In the genomic region with DNA sequence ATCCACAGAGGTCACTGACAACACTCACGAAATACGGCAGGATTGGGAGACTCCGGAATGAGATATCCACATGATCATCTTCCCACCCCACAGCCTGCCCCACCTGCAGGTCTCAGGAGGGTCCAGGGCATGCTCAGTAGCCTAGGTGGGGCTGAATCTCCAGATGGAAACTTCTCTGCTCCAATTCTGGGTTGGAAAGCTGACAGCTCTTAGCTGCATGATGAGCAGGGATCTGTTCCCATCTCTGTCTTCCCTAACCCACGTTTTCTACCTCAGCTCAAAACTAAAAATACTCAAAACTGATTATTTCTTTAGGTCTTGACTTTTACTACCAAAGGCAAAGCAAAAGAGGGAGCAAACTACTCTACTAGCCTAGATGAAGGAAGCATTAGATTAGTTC, we compare ENCODE assay signal across 15 cellular contexts.
DNase-seq lines count a peak whose midpoint lies in the region; ATAC-seq and TF ChIP-seq lines count a peak whose summit lies in the region.
"Had no signal": no experiment of that assay in that cellular context is flagged by ENCODE, and none has a peak within 500 bp of the region (broad histone marks: within the 10 kb centered on the region; RNA-seq: fewer than 3 reads in every experiment).

No MANE protein-coding gene starts in this region.

- TF ChIP-seq CTCF in right atrium auricular region (IDR thresholded peaks at IDR 0.05), result no peak
- no peak for TF ChIP-seq CTCF in sigmoid colon (IDR thresholded peaks at IDR 0.05)
- no peak for TF ChIP-seq CTCF in CD14-positive monocyte (IDR thresholded peaks at IDR 0.05)

- H3K36me3 Mint-ChIP-seq in CD14-positive monocyte, result no peaks in the 10 kb centered on the region

- WGBS in sigmoid colon, 2 donors, result 88 to 93% methylated on average over 4 of the region's 4 CpGs

- no peaks in the 10 kb centered on the region for H3K9me3 Mint-ChIP-seq in CD14-positive monocyte

- intact Hi-C loops in left cardiac atrium (cut with DNase I), result no loop called here
- intact Hi-C loops in sigmoid colon (cut with DNase I), result no loop called here
- intact Hi-C loops in CD14-positive monocyte (cut with micrococcal nuclease), result no loop called here

- TF ChIP-seq EP300 in sigmoid colon (IDR thresholded peaks at IDR 0.05), result no peak

- H3K36me3 ChIP-seq in right atrium auricular region (peaks cover 43% of the 10 kb centered on the region), sigmoid colon (peaks cover 6 to 49% (median 16%) of the 10 kb centered on the region in 4 donors)

- H3K27me3 ChIP-seq in right atrium auricular region, result no peaks in the 10 kb centered on the region
- H3K27me3 ChIP-seq in sigmoid colon, result no peaks in the 10 kb centered on the region

- H3K9me3 ChIP-seq in right atrium auricular region, result no peaks in the 10 kb centered on the region
- no peaks in the 10 kb centered on the region for H3K9me3 ChIP-seq in sigmoid colon
- H3K9me3 ChIP-seq: A549 had no signal

- ATAC-seq in left cardiac atrium, result no peak
- ATAC-seq: A549, K562 had no signal

- no peak overlapping the region for H3K4me3 Mint-ChIP-seq in CD14-positive monocyte

- H3K4me1 ChIP-seq in right atrium auricular region, result peaks cover 0 to 78% of the 10 kb centered on the region in 2 donors
- H3K4me1 ChIP-seq in sigmoid colon, result peaks cover 0 to 100% (median 99%) of the 10 kb centered on the region in 4 donors

- H3K4me1 Mint-ChIP-seq in CD14-positive monocyte, result no peaks in the 10 kb centered on the region

- no peak for TF ChIP-seq POLR2A in sigmoid colon (IDR thresholded peaks at IDR 0.05)

- H3K27ac ChIP-seq in right atrium auricular region, result peak overlapping the region; percentile 31 to 96
- H3K27ac ChIP-seq in sigmoid colon, result peak overlapping the region; percentile 84 to 98 (median 90)
- H3K27ac ChIP-seq: A549, C4-2B had no signal

- H3K27me3 Mint-ChIP-seq in CD14-positive monocyte (ENCODE audit: low read depth in 3 of 3), result peaks cover 0 to 2% (median 2%) of the 10 kb centered on the region in 3 donors

- no peak overlapping the region for H3K4me3 ChIP-seq in right atrium auricular region
- no peak overlapping the region for H3K4me3 ChIP-seq in sigmoid colon
- H3K4me3 ChIP-seq: A549, K562 had no signal

- DNase-seq in right atrium auricular region (ENCODE audit: low spot score) (no peak), left cardiac atrium (no peak), cerebellar cortex (ENCODE audit: low spot score) (peak; percentile 48), sigmoid colon (no peak), DMS 273 treated with DMSO at 0.1 percent for 48 hours (lab: John Stamatoyannopoulos, UW) (no peak), CD14-positive monocyte (ENCODE audit: low spot score) (no peak), DMS 273 (lab: John Stamatoyannopoulos, UW; ENCODE audit: unreplicated experiment) (no peak)
- DNase-seq: DMS153, NCI-H1048, NCI-H1436 treated with DMSO at 0.1 percent for 48 hours, NCI-H2081, NCI-H82 had no signal

- H3K27ac Mint-ChIP-seq in CD14-positive monocyte, result no peak overlapping the region
